Comparison of ENCODE assay signal across 8 cellular contexts in genomic region chr5:109689740-109690455, GRCh38. TPM values are rescaled to one million over a fixed set of nuclear protein-coding genes. Genes with fewer than 3 reads are reported as not detected.
DNase-seq lines count a peak whose midpoint lies in the region; ATAC-seq and TF ChIP-seq lines count a peak whose summit lies in the region.

Gene MAN2A1 (plus strand): TSS chr5:109689927. CDS start chr5:109690418, 491 bp downstream.

- peak; percentile 55 for ATAC-seq in HG03439 (IDR thresholded peaks at IDR 0.05; ENCODE audit: unreplicated experiment)

- H3K4me3 ChIP-seq in BE2C (ENCODE audit: low read depth, low read length) = peak within 1 kb of the TSS; percentile 87

- DNase-seq in BE2C (peak; percentile 80), NOMO-1 treated with dmso at 0.1 percent for 144 hours (lab: John Stamatoyannopoulos, UW; ENCODE audit: unreplicated experiment) (peak; percentile 75), activated T-cell treated with anti-CD3 and anti-CD28 coated beads for 1 hour (ENCODE audit: low read depth) (peak; percentile 70), epidermal melanocyte (ENCODE audit: insufficient read length, low spot score) (peak; percentile 54), mucosa of gallbladder (ENCODE audit: low spot score) (peak; percentile 80)
- peak; percentile 80 for DNase-seq in stimulated activated CD8-positive, alpha-beta memory T cell treated with anti-CD3 and anti-CD28 coated beads, Interleukin-4, amount 100 ng/mL, for 48 hours

- no peaks in the 10 kb centered on the region for H3K27me3 ChIP-seq in BE2C

- no peaks in the 10 kb centered on the region; the same call in 1 of the 2 replicates for H3K4me1 ChIP-seq in BE2C

- no peaks in the 10 kb centered on the region for H3K36me3 ChIP-seq in BE2C

- H3K9me3 ChIP-seq in BE2C = no peaks in the 10 kb centered on the region

- 0 out of 2 replicates have a peak, but pooled peaks have one; percentile 6 for TF ChIP-seq CTCF in BE2C (IDR thresholded peaks at IDR 0.05; ENCODE audit: low read depth, low read length)

- TF ChIP-seq POLR2A in GM19099 (IDR thresholded peaks at IDR 0.05; ENCODE audit: extremely low read depth, insufficient read length, low read depth) = peak; percentile 32

RNA-seq across cellular contexts. Expression of gene MAN2A1, which starts in this region (rescaled TPM):
- polyA plus RNA-seq in BE2C (2012; ENCODE audit: insufficient read depth, insufficient read length, low read depth) = 3.6 TPM
- 105 TPM for total RNA-seq in mucosa of gallbladder

Comparison
In these comparisons a context has a peak if more than half of its experiments do, and no peak if none do; other contexts are left out.
1. Peak in every context shown above with its lines: DNase-seq, ATAC-seq and H3K4me3 ChIP-seq.